In genomic region chr21:17745086-17745485, GRCh38 we compare ENCODE assay signal across 3 cellular contexts.
"Had no signal": no experiment of that assay in that cellular context is flagged by ENCODE, and none has a peak within 500 bp of the region (broad histone marks: within the 10 kb centered on the region; RNA-seq: fewer than 3 reads in every experiment).

No MANE protein-coding gene starts in this region.

- DNase-seq: GDM1, GF-D8 had no signal

- H3K4me3 ChIP-seq: GM12878 had no signal

- ATAC-seq: GM12878 had no signal
